In genomic region chr1:205631010-205631726, GRCh38 we compare ENCODE assay signal across 1 cellular context.
TF ChIP-seq lines count a peak whose summit lies in the region.

No MANE protein-coding gene starts in this region.

TF ChIP-seq in K562, 482 proteins besides CTCF, POLR2A, EP300 and RAD21 (continued from another document and continues in another):
- TF ChIP-seq NKRF (IDR thresholded peaks at IDR 0.05; ENCODE audit: borderline replicate concordance) = peak; percentile 91
- no peak for TF ChIP-seq HMG20A (CRISPR knock-in tag; conservative IDR thresholded peaks at IDR 0.05)
- peak; percentile 38 for TF ChIP-seq PKNOX1 (IDR thresholded peaks at IDR 0.05)
- no peak for TF ChIP-seq PHB (CRISPR knock-in tag; IDR thresholded peaks at IDR 0.05)
- peak; percentile 82 for TF ChIP-seq L3MBTL2 (IDR thresholded peaks at IDR 0.05)
- TF ChIP-seq CTBP1 (IDR thresholded peaks at IDR 0.05; ENCODE audit: borderline replicate concordance) = peak; percentile 52
- no peak for TF ChIP-seq SETDB1 (IDR thresholded peaks at IDR 0.05; ENCODE audit: low read length)
- no peak for TF ChIP-seq NR4A1 (CRISPR knock-in tag; IDR thresholded peaks at IDR 0.05)
- TF ChIP-seq NR4A1 (tag; IDR thresholded peaks at IDR 0.05) = peak; percentile 30; the same call in 1 of the 2 replicates
- 0 out of 2 replicates have a peak, but pooled peaks have one; percentile 8 for TF ChIP-seq NR3C1 (CRISPR knock-in tag; IDR thresholded peaks at IDR 0.05)
- TF ChIP-seq HNRNPK (IDR thresholded peaks at IDR 0.05; ENCODE audit: low read depth, low read length, poor library complexity, severe bottlenecking) = no peak
- TF ChIP-seq TFE3 (CRISPR knock-in tag; IDR thresholded peaks at IDR 0.05) = no peak
- TF ChIP-seq, protein P1, sequence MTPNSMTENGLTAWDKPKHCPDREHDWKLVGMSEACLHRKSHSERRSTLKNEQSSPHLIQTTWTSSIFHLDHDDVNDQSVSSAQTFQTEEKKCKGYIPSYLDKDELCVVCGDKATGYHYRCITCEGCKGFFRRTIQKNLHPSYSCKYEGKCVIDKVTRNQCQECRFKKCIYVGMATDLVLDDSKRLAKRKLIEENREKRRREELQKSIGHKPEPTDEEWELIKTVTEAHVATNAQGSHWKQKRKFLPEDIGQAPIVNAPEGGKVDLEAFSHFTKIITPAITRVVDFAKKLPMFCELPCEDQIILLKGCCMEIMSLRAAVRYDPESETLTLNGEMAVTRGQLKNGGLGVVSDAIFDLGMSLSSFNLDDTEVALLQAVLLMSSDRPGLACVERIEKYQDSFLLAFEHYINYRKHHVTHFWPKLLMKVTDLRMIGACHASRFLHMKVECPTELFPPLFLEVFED (CRISPR knock-in tag; conservative IDR thresholded peaks at IDR 0.05) = no peak
- TF ChIP-seq, protein P2, sequence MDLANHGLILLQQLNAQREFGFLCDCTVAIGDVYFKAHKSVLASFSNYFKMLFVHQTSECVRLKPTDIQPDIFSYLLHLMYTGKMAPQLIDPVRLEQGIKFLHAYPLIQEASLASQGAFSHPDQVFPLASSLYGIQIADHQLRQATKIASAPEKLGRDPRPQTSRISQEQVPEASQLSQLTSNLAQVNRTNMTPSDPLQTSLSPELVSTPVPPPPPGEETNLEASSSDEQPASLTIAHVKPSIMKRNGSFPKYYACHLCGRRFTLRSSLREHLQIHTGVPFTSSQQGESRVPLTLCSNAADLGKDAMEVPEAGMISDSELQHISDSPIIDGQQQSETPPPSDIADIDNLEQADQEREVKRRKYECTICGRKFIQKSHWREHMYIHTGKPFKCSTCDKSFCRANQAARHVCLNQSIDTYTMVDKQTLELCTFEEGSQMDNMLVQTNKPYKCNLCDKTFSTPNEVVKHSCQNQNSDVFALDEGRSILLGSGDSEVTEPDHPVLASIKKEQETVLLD (IDR thresholded peaks at IDR 0.05) = peak; percentile 30; the same call in 1 of the 2 replicates
- TF ChIP-seq, protein P3, sequence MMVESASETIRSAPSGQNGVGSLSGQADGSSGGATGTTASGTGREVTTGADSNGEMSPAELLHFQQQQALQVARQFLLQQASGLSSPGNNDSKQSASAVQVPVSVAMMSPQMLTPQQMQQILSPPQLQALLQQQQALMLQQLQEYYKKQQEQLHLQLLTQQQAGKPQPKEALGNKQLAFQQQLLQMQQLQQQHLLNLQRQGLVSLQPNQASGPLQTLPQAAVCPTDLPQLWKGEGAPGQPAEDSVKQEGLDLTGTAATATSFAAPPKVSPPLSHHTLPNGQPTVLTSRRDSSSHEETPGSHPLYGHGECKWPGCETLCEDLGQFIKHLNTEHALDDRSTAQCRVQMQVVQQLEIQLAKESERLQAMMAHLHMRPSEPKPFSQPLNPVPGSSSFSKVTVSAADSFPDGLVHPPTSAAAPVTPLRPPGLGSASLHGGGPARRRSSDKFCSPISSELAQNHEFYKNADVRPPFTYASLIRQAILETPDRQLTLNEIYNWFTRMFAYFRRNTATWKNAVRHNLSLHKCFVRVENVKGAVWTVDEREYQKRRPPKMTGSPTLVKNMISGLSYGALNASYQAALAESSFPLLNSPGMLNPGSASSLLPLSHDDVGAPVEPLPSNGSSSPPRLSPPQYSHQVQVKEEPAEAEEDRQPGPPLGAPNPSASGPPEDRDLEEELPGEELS (CRISPR knock-in tag; IDR thresholded peaks at IDR 0.05; ENCODE audit: borderline replicate concordance) = no peak
- TF ChIP-seq NFE2 (IDR thresholded peaks at IDR 0.05; ENCODE audit: low read depth) = 0 out of 2 replicates have a peak, but pooled peaks have one; percentile 5
- TF ChIP-seq, protein P4, sequence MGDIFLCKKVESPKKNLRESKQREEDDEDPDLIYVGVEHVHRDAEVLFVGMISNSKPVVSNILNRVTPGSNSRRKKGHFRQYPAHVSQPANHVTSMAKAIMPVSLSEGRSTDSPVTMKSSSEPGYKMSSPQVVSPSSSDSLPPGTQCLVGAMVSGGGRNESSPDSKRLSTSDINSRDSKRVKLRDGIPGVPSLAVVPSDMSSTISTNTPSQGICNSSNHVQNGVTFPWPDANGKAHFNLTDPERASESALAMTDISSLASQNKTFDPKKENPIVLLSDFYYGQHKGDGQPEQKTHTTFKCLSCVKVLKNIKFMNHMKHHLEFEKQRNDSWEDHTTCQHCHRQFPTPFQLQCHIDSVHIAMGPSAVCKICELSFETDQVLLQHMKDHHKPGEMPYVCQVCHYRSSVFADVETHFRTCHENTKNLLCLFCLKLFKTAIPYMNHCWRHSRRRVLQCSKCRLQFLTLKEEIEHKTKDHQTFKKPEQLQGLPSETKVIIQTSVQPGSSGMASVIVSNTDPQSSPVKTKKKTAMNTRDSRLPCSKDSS (IDR thresholded peaks at IDR 0.05; ENCODE audit: low read depth, partially characterized antibody) = no peak
- no peak for TF ChIP-seq DDX20 (tag; IDR thresholded peaks at IDR 0.05; ENCODE audit: low read depth)
- TF ChIP-seq, protein P5, sequence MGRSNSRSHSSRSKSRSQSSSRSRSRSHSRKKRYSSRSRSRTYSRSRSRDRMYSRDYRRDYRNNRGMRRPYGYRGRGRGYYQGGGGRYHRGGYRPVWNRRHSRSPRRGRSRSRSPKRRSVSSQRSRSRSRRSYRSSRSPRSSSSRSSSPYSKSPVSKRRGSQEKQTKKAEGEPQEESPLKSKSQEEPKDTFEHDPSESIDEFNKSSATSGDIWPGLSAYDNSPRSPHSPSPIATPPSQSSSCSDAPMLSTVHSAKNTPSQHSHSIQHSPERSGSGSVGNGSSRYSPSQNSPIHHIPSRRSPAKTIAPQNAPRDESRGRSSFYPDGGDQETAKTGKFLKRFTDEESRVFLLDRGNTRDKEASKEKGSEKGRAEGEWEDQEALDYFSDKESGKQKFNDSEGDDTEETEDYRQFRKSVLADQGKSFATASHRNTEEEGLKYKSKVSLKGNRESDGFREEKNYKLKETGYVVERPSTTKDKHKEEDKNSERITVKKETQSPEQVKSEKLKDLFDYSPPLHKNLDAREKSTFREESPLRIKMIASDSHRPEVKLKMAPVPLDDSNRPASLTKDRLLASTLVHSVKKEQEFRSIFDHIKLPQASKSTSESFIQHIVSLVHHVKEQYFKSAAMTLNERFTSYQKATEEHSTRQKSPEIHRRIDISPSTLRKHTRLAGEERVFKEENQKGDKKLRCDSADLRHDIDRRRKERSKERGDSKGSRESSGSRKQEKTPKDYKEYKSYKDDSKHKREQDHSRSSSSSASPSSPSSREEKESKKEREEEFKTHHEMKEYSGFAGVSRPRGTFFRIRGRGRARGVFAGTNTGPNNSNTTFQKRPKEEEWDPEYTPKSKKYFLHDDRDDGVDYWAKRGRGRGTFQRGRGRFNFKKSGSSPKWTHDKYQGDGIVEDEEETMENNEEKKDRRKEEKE (IDR thresholded peaks at IDR 0.05; ENCODE audit: borderline replicate concordance in 1 of 2, control insufficient read depth in 1 of 2, low read depth in 2 of 2, low read length in 1 of 2) = no peak
- TF ChIP-seq TAF9B (IDR thresholded peaks at IDR 0.05; ENCODE audit: partially characterized antibody) = peak; percentile 58
- no peak for TF ChIP-seq ZNF217 (CRISPR knock-in tag; IDR thresholded peaks at IDR 0.05)
- peak; percentile 74 for TF ChIP-seq ATF7 (IDR thresholded peaks at IDR 0.05)
- TF ChIP-seq MCM5 (IDR thresholded peaks at IDR 0.05; ENCODE audit: low read depth) = no peak
- TF ChIP-seq EP400 (IDR thresholded peaks at IDR 0.05) = peak; percentile 95
- TF ChIP-seq HDAC8 (tag; IDR thresholded peaks at IDR 0.05) = 0 out of 2 replicates have a peak, but pooled peaks have one; percentile 33
- peak; percentile 38; the same call in 1 of the 2 replicates for TF ChIP-seq KAT7 (CRISPR knock-in tag; IDR thresholded peaks at IDR 0.05; ENCODE audit: borderline replicate concordance)
- peak; percentile 22; the same call in 1 of the 2 replicates for TF ChIP-seq SOX6 (IDR thresholded peaks at IDR 0.05)
- TF ChIP-seq SIN3B (IDR thresholded peaks at IDR 0.05; ENCODE audit: low read depth) = peak; percentile 74; the same call in 1 of the 2 replicates
- TF ChIP-seq, protein P6, sequence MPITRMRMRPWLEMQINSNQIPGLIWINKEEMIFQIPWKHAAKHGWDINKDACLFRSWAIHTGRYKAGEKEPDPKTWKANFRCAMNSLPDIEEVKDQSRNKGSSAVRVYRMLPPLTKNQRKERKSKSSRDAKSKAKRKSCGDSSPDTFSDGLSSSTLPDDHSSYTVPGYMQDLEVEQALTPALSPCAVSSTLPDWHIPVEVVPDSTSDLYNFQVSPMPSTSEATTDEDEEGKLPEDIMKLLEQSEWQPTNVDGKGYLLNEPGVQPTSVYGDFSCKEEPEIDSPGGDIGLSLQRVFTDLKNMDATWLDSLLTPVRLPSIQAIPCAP (CRISPR knock-in tag; IDR thresholded peaks at IDR 0.05; ENCODE audit: borderline replicate concordance) = no peak
- no peak for TF ChIP-seq CCAR2 (IDR thresholded peaks at IDR 0.05; ENCODE audit: low read depth, low read length)
- peak; percentile 63; the same call in 1 of the 2 replicates for TF ChIP-seq DMBX1 (CRISPR knock-in tag; IDR thresholded peaks at IDR 0.05; ENCODE audit: borderline replicate concordance)
- TF ChIP-seq SREBF1 (IDR thresholded peaks at IDR 0.05; ENCODE audit: borderline replicate concordance, low read depth, low read length) = no peak
- TF ChIP-seq MTA3 (IDR thresholded peaks at IDR 0.05; ENCODE audit: borderline replicate concordance) = peak; percentile 75; the same call in 1 of the 2 replicates
- TF ChIP-seq ZNF707 (CRISPR knock-in tag; conservative IDR thresholded peaks at IDR 0.05) = no peak
- TF ChIP-seq ZNF583 (CRISPR knock-in tag; IDR thresholded peaks at IDR 0.05) = 0 out of 2 replicates have a peak, but pooled peaks have one; percentile 48
- TF ChIP-seq RBBP5 (IDR thresholded peaks at IDR 0.05; ENCODE audit: borderline replicate concordance, insufficient read depth, low read length, poor library complexity, severe bottlenecking) = peak; percentile 92
- TF ChIP-seq CBFB (CRISPR knock-in tag; IDR thresholded peaks at IDR 0.05) = no peak
- TF ChIP-seq, protein P7, sequence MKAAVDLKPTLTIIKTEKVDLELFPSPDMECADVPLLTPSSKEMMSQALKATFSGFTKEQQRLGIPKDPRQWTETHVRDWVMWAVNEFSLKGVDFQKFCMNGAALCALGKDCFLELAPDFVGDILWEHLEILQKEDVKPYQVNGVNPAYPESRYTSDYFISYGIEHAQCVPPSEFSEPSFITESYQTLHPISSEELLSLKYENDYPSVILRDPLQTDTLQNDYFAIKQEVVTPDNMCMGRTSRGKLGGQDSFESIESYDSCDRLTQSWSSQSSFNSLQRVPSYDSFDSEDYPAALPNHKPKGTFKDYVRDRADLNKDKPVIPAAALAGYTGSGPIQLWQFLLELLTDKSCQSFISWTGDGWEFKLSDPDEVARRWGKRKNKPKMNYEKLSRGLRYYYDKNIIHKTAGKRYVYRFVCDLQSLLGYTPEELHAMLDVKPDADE (conservative IDR thresholded peaks at IDR 0.05; ENCODE audit: control insufficient read depth, low read depth, low read length) = peak; percentile 87
- 0 out of 2 replicates have a peak, but pooled peaks have one; percentile 38 for TF ChIP-seq ZNF12 (CRISPR knock-in tag; IDR thresholded peaks at IDR 0.05)
- no peak for TF ChIP-seq SRSF7 (optimal IDR thresholded peaks at IDR 0.05; ENCODE audit: low read depth, low read length)
- TF ChIP-seq ETV5 (CRISPR knock-in tag; IDR thresholded peaks at IDR 0.05; ENCODE audit: low read depth) = peak; percentile 82
- TF ChIP-seq ILK (tag; IDR thresholded peaks at IDR 0.05; ENCODE audit: borderline replicate concordance, low read depth) = no peak
- peak; percentile 9; the same call in 1 of the 2 replicates for TF ChIP-seq ZNF512 (tag; IDR thresholded peaks at IDR 0.05)
- no peak for TF ChIP-seq ZNF717 (CRISPR knock-in tag; IDR thresholded peaks at IDR 0.05)
- no peak for TF ChIP-seq FIP1L1 (IDR thresholded peaks at IDR 0.05; ENCODE audit: low read depth, low read length, poor library complexity, severe bottlenecking)
- no peak for TF ChIP-seq ZNF174 (CRISPR knock-in tag; IDR thresholded peaks at IDR 0.05)
- TF ChIP-seq DNMT1 (IDR thresholded peaks at IDR 0.05) = no peak
